In genomic region chr11:59136556-59136955, GRCh38 we compare ENCODE assay signal across 15 cellular contexts. TPM values are rescaled to one million over a fixed set of nuclear protein-coding genes. Genes with fewer than 3 reads are reported as not detected.
"Had no signal": no experiment of that assay in that cellular context is flagged by ENCODE, and none has a peak within 500 bp of the region (broad histone marks: within the 10 kb centered on the region; RNA-seq: fewer than 3 reads in every experiment).

No MANE protein-coding gene starts in this region.

RNA-seq across cellular contexts. Expression of gene GLYATL1B, which starts 50.4 kb away (rescaled TPM):
- total RNA-seq: activated CD8-positive, alpha-beta memory T cell treated with anti-CD3 and anti-CD28 coated beads for 36 hours; activated T-cell treated with anti-CD3 and anti-CD28 coated beads, Interleukin-2, amount 50 U/mL, for 72 hours; bronchial epithelial cell; esophagus mucosa; gastroesophageal sphincter; heart left ventricle; kidney epithelial cell; left lung; lung microvascular endothelial cell; mononuclear cell; neural crest cell; pancreas; ureter had no signal
- polyA plus RNA-seq: adipose tissue, heart left ventricle, pancreas, thymus had no signal
